8 cellular contexts compared by ENCODE assay signal in the genomic region with DNA sequence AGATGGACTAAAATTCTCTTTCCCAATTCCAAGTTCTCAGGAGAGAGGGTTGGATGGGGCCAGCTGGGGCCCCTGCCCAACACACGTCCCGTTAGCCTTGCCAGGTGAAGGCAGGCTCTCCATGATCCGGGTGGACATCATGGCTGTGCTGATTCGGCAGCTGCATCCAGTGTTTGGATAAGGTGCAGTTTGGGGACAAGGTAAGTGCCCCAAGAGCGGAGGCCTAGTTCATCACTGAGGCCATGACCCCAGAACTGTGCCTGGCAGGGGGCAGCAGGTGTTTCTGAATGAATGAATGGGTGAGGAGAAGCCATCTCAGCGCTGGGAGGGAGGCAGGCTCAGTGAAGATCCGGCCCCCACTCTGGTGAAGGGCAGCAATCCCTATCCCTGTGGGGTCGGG.
"Had no signal": no experiment of that assay in that cellular context is flagged by ENCODE, and none has a peak within 500 bp of the region (broad histone marks: within the 10 kb centered on the region; RNA-seq: fewer than 3 reads in every experiment).

No MANE protein-coding gene starts in this region.

- H3K27ac ChIP-seq: HL-60, KMS-11 had no signal

- H3K27ac Mint-ChIP-seq: GM23338 had no signal

- H3K4me3 ChIP-seq: GM23338 had no signal

- H3K36me3 Mint-ChIP-seq: IgD-negative memory B cell had no signal

- ATAC-seq: GM23338, HepG2 had no signal

- H3K4me3 Mint-ChIP-seq: GM23338, H9, IgD-negative memory B cell had no signal

- H2AFZ ChIP-seq: GM23338 had no signal

- DNase-seq: H9, HCEC 1CT, KBM-7 had no signal

- H3K9me3 Mint-ChIP-seq: IgD-negative memory B cell had no signal

- H3K4me1 Mint-ChIP-seq: GM23338, H9, IgD-negative memory B cell had no signal

- H3K9ac ChIP-seq: KMS-11 had no signal

- H3K4me2 ChIP-seq: GM23338, KMS-11 had no signal
